Comparison of ENCODE assay signal across 25 cellular contexts in genomic region chr3:16987141-16987540, GRCh38.
"Had no signal": no experiment of that assay in that cellular context is flagged by ENCODE, and none has a peak within 500 bp of the region (broad histone marks: within the 10 kb centered on the region; RNA-seq: fewer than 3 reads in every experiment).

No MANE protein-coding gene starts in this region.

- H3K4me1 ChIP-seq: lower lobe of right lung, parathyroid adenoma, suprapubic skin, tibial artery had no signal

- H3K4me3 Mint-ChIP-seq: activated CD4-positive, alpha-beta T cell treated with anti-CD3 and anti-CD28 coated beads, Interleukin-2, amount 10 ng/mL, durations not matched to agents 24 days and 14 days; activated CD8-positive, alpha-beta T cell treated with anti-CD3 and anti-CD28 coated beads for 36 hours; activated T-cell treated with anti-CD3 and anti-CD28 coated beads, Interleukin-2, amount 50 U/mL, for 4 hours; central memory CD8-positive, alpha-beta T cell; nephron progenitor cell had no signal

- H3K27me3 Mint-ChIP-seq: activated CD4-positive, alpha-beta T cell treated with anti-CD3 and anti-CD28 coated beads, Interleukin-2, amount 10 ng/mL, durations not matched to agents 24 days and 14 days; activated CD8-positive, alpha-beta T cell treated with anti-CD3 and anti-CD28 coated beads for 36 hours; central memory CD8-positive, alpha-beta T cell had no signal

- H3K9me3 Mint-ChIP-seq: activated CD4-positive, alpha-beta T cell treated with anti-CD3 and anti-CD28 coated beads, Interleukin-2, amount 10 ng/mL, durations not matched to agents 24 days and 14 days; activated CD8-positive, alpha-beta T cell treated with anti-CD3 and anti-CD28 coated beads for 36 hours; activated T-cell treated with anti-CD3 and anti-CD28 coated beads, Interleukin-2, amount 50 U/mL, for 4 hours; activated T-helper 2 cell treated with anti-CD3 and anti-CD28 coated beads, Interferon-gamma antibody, Interleukin-2, Interleukin-4, amounts not matched to agents 10 μg/mL and 5 μg/mL and 100 μg/mL, durations not matched to agents 14 hours and 24 hours and 36 hours; central memory CD8-positive, alpha-beta T cell; nephron progenitor cell had no signal

- H3K36me3 Mint-ChIP-seq: activated naive CD4-positive, alpha-beta T cell treated with anti-CD3 and anti-CD28 coated beads, Interleukin-2, amount 50 U/mL, for 72 hours had no signal

- H3K4me2 ChIP-seq: hepatocyte had no signal

- H3K27ac ChIP-seq: hepatocyte, lower lobe of right lung, parathyroid adenoma, spleen, suprapubic skin, tibial artery had no signal

- H3K9me3 ChIP-seq: lower lobe of right lung, spleen, suprapubic skin, tibial artery had no signal

- DNase-seq: activated CD4-positive, alpha-beta T cell treated with anti-CD3 and anti-CD28 coated beads, Interleukin-2, amount 10 ng/mL, durations not matched to agents 24 days and 14 days; activated CD4-positive, CD25-positive, alpha-beta regulatory T cell treated with anti-CD3 and anti-CD28 coated beads, Interleukin-2, amount 50 U/mL, for 72 hours; activated CD8-positive, alpha-beta T cell treated with anti-CD3 and anti-CD28 coated beads for 36 hours; activated naive CD4-positive, alpha-beta T cell; activated T-cell treated with anti-CD3 and anti-CD28 coated beads, Interleukin-2, amount 50 U/mL, for 4 hours; dermis blood vessel endothelial cell; effector CD4-positive, alpha-beta T cell; left cardiac atrium; lower lobe of right lung; mesenchymal stem cell; nephron progenitor cell; right cardiac atrium; spleen; stimulated activated naive CD4-positive, alpha-beta T cell; T-helper 2 cell; tibial artery had no signal

- H2AFZ ChIP-seq: hepatocyte, parathyroid adenoma had no signal

- H3K4me3 ChIP-seq: hepatocyte, lower lobe of right lung, spleen, suprapubic skin, tibial artery had no signal

- H3K9ac ChIP-seq: parathyroid adenoma had no signal

- H3K79me2 ChIP-seq: parathyroid adenoma had no signal

- FAIRE-seq: bronchial epithelial cell, frontal cortex, keratinocyte had no signal

- H3K4me1 Mint-ChIP-seq: nephron progenitor cell had no signal

- H3K27me3 ChIP-seq: hepatocyte, spleen, suprapubic skin, tibial artery had no signal

- H3K36me3 ChIP-seq: lower lobe of right lung, spleen, suprapubic skin, tibial artery had no signal

- H3K27ac Mint-ChIP-seq: activated CD4-positive, alpha-beta T cell treated with anti-CD3 and anti-CD28 coated beads, Interleukin-2, amount 10 ng/mL, durations not matched to agents 24 days and 14 days; activated CD8-positive, alpha-beta T cell treated with anti-CD3 and anti-CD28 coated beads for 36 hours; activated naive CD4-positive, alpha-beta T cell treated with anti-CD3 and anti-CD28 coated beads, Interleukin-2, amount 50 U/mL, for 72 hours; activated T-helper 2 cell treated with anti-CD3 and anti-CD28 coated beads, Interferon-gamma antibody, Interleukin-2, Interleukin-4, amounts not matched to agents 10 μg/mL and 5 μg/mL and 100 μg/mL, durations not matched to agents 14 hours and 24 hours and 36 hours had no signal

- ATAC-seq: activated CD8-positive, alpha-beta T cell treated with anti-CD3 and anti-CD28 coated beads for 36 hours; activated naive CD4-positive, alpha-beta T cell treated with anti-CD3 and anti-CD28 coated beads, Interleukin-2, amount 50 U/mL, for 72 hours; activated T-cell treated with anti-CD3 and anti-CD28 coated beads, Interleukin-2, amount 50 U/mL, for 4 hours; left cardiac atrium; lower lobe of right lung; right cardiac atrium had no signal
